ENCODE assay signal across 30 cellular contexts in the genomic region with DNA sequence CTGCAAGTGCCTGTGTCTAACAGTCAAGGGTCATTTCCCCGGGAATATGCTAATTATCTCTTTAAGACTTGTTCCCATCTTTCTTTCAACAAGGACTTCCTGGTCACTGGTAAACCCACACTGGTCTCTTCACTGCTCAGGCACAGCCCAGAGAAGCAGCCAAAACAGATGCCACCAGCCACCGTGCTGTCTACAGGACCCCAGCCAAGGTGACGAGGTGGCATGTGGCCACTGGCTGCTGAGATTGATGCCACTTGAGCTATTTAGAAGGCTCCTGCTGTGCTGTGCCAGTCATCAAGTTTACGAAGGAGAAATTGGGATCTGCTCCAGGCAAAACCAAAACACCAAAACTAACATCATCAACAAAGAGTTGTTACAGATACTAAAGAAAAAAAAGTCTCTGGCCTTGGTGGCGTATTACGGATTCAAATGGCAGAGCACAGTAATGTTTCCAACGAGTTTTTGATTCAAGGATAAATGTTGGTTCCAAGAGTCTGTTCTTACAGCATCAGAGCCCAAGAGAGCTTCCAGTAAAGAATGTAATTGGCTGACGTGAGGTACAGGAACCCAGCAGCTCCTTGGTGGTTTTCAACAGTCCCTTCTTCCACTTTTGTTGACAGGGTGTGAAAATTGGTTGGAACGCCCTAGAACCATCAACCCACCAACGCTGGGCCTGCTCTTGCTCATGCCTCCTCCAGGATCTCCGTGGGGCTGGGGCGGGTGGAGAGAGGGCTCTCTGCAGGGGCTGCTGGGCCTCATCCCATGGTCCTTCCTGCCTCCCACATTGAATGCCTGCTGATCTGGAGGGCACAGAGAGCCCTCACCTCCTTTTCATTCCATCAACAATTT.
DNase-seq lines count a peak whose midpoint lies in the region; ATAC-seq and TF ChIP-seq lines count a peak whose summit lies in the region.
"Had no signal": no experiment of that assay in that cellular context is flagged by ENCODE, and none has a peak within 500 bp of the region (broad histone marks: within the 10 kb centered on the region; RNA-seq: fewer than 3 reads in every experiment).

No MANE protein-coding gene starts in this region.

- H3K9me3 ChIP-seq in left ventricle myocardium inferior (replicated peaks) (no peaks in the 10 kb centered on the region), gastrocnemius medialis (no peaks in the 10 kb centered on the region)
- H3K9me3 ChIP-seq: A549, ascending aorta, esophagus squamous epithelium, HAP-1, SK-N-SH, thyroid gland, vagina had no signal

- no peak overlapping the region for H3K27ac Mint-ChIP-seq in activated T-helper 1 cell treated with anti-CD3 and anti-CD28 coated beads, Interleukin-12 subunit alpha, Interleukin-12 subunit beta, Interleukin-2, Interleukin-4 antibody, amounts not matched to agents 30 ng/mL and 10 ng/mL and 1 ng/mL, durations not matched to agents 14 hours and 24 hours and 36 hours
- H3K27ac Mint-ChIP-seq: activated CD8-positive, alpha-beta T cell treated with anti-CD3 and anti-CD28 coated beads for 36 hours; activated naive CD8-positive, alpha-beta T cell; activated T-helper 2 cell treated with anti-CD3 and anti-CD28 coated beads, Interferon-gamma antibody, Interleukin-2, Interleukin-4, amounts not matched to agents 10 μg/mL and 5 μg/mL and 100 μg/mL, durations not matched to agents 14 hours and 24 hours and 36 hours; B cell; progenitor cell of endocrine pancreas; T-helper 1 cell treated with Interleukin-12 subunit alpha and Interleukin-12 subunit beta and Interleukin-4 antibody, amounts not matched to agents 30 μg/mL and 1 μg/mL, for 36 hours had no signal

- peak; percentile 67 to 75 for ATAC-seq in gastrocnemius medialis
- no peak for ATAC-seq in GM18858 (IDR thresholded peaks at IDR 0.05; ENCODE audit: unreplicated experiment)
- ATAC-seq: A549; activated CD4-positive, CD25-positive, alpha-beta regulatory T cell treated with anti-CD3 and anti-CD28 coated beads, Interleukin-2, amount 50 U/mL, for 24 hours; activated CD8-positive, alpha-beta T cell treated with anti-CD3 and anti-CD28 coated beads for 36 hours; K562; stimulated activated naive CD8-positive, alpha-beta T cell treated with anti-CD3 and anti-CD28 coated beads, Interleukin-15, Interleukin-2, amounts not matched to agents 100 U/mL and 50 U/mL, for 24 hours had no signal

- H3K36me3 ChIP-seq in left ventricle myocardium inferior (no peaks in the 10 kb centered on the region), gastrocnemius medialis (no peaks in the 10 kb centered on the region)
- H3K36me3 ChIP-seq: ascending aorta, esophagus squamous epithelium, HAP-1, thyroid gland, vagina had no signal

- in situ Hi-C loops in gastrocnemius medialis (cut with MboI; ENCODE audit: low sequenced_read_pairs in 4 of 4), result no loop called here

- no peak for TF ChIP-seq POLR2A in gastrocnemius medialis (IDR thresholded peaks at IDR 0.05)

- H3K4me1 ChIP-seq in left ventricle myocardium inferior, result peaks cover 21% of the 10 kb centered on the region
- peaks cover 10 to 15% of the 10 kb centered on the region in 2 donors for H3K4me1 ChIP-seq in gastrocnemius medialis
- H3K4me1 ChIP-seq: ascending aorta, esophagus squamous epithelium, vagina had no signal

- H3K4me3 Mint-ChIP-seq in activated T-helper 1 cell treated with anti-CD3 and anti-CD28 coated beads, Interleukin-12 subunit alpha, Interleukin-12 subunit beta, Interleukin-2, Interleukin-4 antibody, amounts not matched to agents 30 ng/mL and 10 ng/mL and 1 ng/mL, durations not matched to agents 14 hours and 24 hours and 36 hours, result no peak overlapping the region
- H3K4me3 Mint-ChIP-seq: activated CD8-positive, alpha-beta T cell treated with anti-CD3 and anti-CD28 coated beads for 36 hours; activated naive CD8-positive, alpha-beta T cell; B cell; T-helper 1 cell treated with Interleukin-12 subunit alpha and Interleukin-12 subunit beta and Interleukin-4 antibody, amounts not matched to agents 30 μg/mL and 1 μg/mL, for 36 hours had no signal

- H3K27ac ChIP-seq in left ventricle myocardium inferior (replicated peaks) (peak overlapping the region; percentile 49), gastrocnemius medialis (peak overlapping the region; percentile 54 to 66 (median 58))
- H3K27ac ChIP-seq: ascending aorta, esophagus squamous epithelium, hepatocyte, thyroid gland, vagina had no signal

- intact Hi-C loops in left ventricle myocardium inferior (cut with micrococcal nuclease) (no loop called here), gastrocnemius medialis (cut with DNase I; ENCODE audit: low total_unique reads) (no loop called here)
- intact Hi-C loops in activated T-helper 1 cell treated with anti-CD3 and anti-CD28 coated beads, Interleukin-12 subunit alpha, Interleukin-12 subunit beta, Interleukin-2, Interleukin-4 antibody, amounts not matched to agents 30 ng/mL and 10 ng/mL and 1 ng/mL, durations not matched to agents 14 hours and 24 hours and 36 hours (cut with micrococcal nuclease), result no loop called here

- H3K36me3 Mint-ChIP-seq in activated T-helper 1 cell treated with anti-CD3 and anti-CD28 coated beads, Interleukin-12 subunit alpha, Interleukin-12 subunit beta, Interleukin-2, Interleukin-4 antibody, amounts not matched to agents 30 ng/mL and 10 ng/mL and 1 ng/mL, durations not matched to agents 14 hours and 24 hours and 36 hours (ENCODE audit: low read depth), result no peaks in the 10 kb centered on the region
- H3K36me3 Mint-ChIP-seq: activated naive CD8-positive, alpha-beta T cell had no signal

- peaks cover 3% of the 10 kb centered on the region for H3K9me3 Mint-ChIP-seq in activated T-helper 1 cell treated with anti-CD3 and anti-CD28 coated beads, Interleukin-12 subunit alpha, Interleukin-12 subunit beta, Interleukin-2, Interleukin-4 antibody, amounts not matched to agents 30 ng/mL and 10 ng/mL and 1 ng/mL, durations not matched to agents 14 hours and 24 hours and 36 hours
- H3K9me3 Mint-ChIP-seq: activated CD8-positive, alpha-beta T cell treated with anti-CD3 and anti-CD28 coated beads for 36 hours; activated T-helper 2 cell treated with anti-CD3 and anti-CD28 coated beads, Interferon-gamma antibody, Interleukin-2, Interleukin-4, amounts not matched to agents 10 μg/mL and 5 μg/mL and 100 μg/mL, durations not matched to agents 14 hours and 24 hours and 36 hours; T-helper 1 cell treated with Interleukin-12 subunit alpha and Interleukin-12 subunit beta and Interleukin-4 antibody, amounts not matched to agents 30 μg/mL and 1 μg/mL, for 36 hours had no signal

- H3K4me3 ChIP-seq in left ventricle myocardium inferior (no peak overlapping the region), gastrocnemius medialis (no peak overlapping the region)
- H3K4me3 ChIP-seq: A549, ascending aorta, esophagus squamous epithelium, HAP-1, hepatocyte, K562, thyroid gland, vagina had no signal

- H3K27me3 Mint-ChIP-seq in activated T-helper 1 cell treated with anti-CD3 and anti-CD28 coated beads, Interleukin-12 subunit alpha, Interleukin-12 subunit beta, Interleukin-2, Interleukin-4 antibody, amounts not matched to agents 30 ng/mL and 10 ng/mL and 1 ng/mL, durations not matched to agents 14 hours and 24 hours and 36 hours (ENCODE audit: insufficient read depth), result peaks cover 6% of the 10 kb centered on the region
- H3K27me3 Mint-ChIP-seq: activated naive CD8-positive, alpha-beta T cell; progenitor cell of endocrine pancreas had no signal

- TF ChIP-seq CTCF in left ventricle myocardium inferior (IDR thresholded peaks at IDR 0.05; ENCODE audit: borderline replicate concordance), result no peak
- TF ChIP-seq CTCF in gastrocnemius medialis (IDR thresholded peaks at IDR 0.05 in 4 of 5, conservative IDR thresholded peaks at IDR 0.05 in 1 of 5), result no peak

- H3K27me3 ChIP-seq in left ventricle myocardium inferior (ENCODE audit: low read depth) (no peaks in the 10 kb centered on the region), gastrocnemius medialis (no peaks in the 10 kb centered on the region)
- H3K27me3 ChIP-seq: ascending aorta, hepatocyte, thyroid gland, vagina had no signal

- DNase-seq in NCI-H446 treated with DMSO at 0.1 percent for 48 hours (lab: John Stamatoyannopoulos, UW), result peak; percentile 4
- no peak for DNase-seq in NCI-H446 (lab: John Stamatoyannopoulos, UW)
- DNase-seq in NCI-H187 treated with DMSO at 0.1 percent for 48 hours (lab: John Stamatoyannopoulos, UW), result peak; percentile 3
- peak; percentile 60 for DNase-seq in left ventricle myocardium inferior
- peak in 1 of 2 donors; percentile 63 for DNase-seq in gastrocnemius medialis
- DNase-seq in anterior cingulate cortex (lab: John Stamatoyannopoulos, UW), result no peak
- no peak for DNase-seq in activated T-helper 1 cell treated with anti-CD3 and anti-CD28 coated beads, Interleukin-12 subunit alpha, Interleukin-12 subunit beta, Interleukin-2, Interleukin-4 antibody, amounts not matched to agents 30 ng/mL and 10 ng/mL and 1 ng/mL, durations not matched to agents 14 hours and 24 hours and 36 hours (ENCODE audit: low spot score)
- DNase-seq: activated CD8-positive, alpha-beta T cell treated with anti-CD3 and anti-CD28 coated beads for 36 hours; central memory CD4-positive, alpha-beta T cell; dermis blood vessel endothelial cell; esophagus squamous epithelium; foreskin melanocyte; NCI-H1105; NCI-H2081 treated with DMSO at 0.1 percent for 48 hours; SK-N-SH; stimulated activated naive CD8-positive, alpha-beta T cell treated with anti-CD3 and anti-CD28 coated beads, Interleukin-15, Interleukin-2, amounts not matched to agents 100 U/mL and 50 U/mL, for 24 hours had no signal

- peaks cover 1% of the 10 kb centered on the region for H3K4me1 Mint-ChIP-seq in activated T-helper 1 cell treated with anti-CD3 and anti-CD28 coated beads, Interleukin-12 subunit alpha, Interleukin-12 subunit beta, Interleukin-2, Interleukin-4 antibody, amounts not matched to agents 30 ng/mL and 10 ng/mL and 1 ng/mL, durations not matched to agents 14 hours and 24 hours and 36 hours (ENCODE audit: low read depth)

Comparison
In these comparisons a context has a peak if more than half of its experiments do, and no peak if none do; other contexts are left out.
1. DNase-seq: peak in NCI-H446 treated with DMSO at 0.1 percent for 48 hours (single experiment), NCI-H187 treated with DMSO at 0.1 percent for 48 hours (single experiment) and left ventricle myocardium inferior (single experiment); none in NCI-H446 (0 of 2), anterior cingulate cortex (0 of 58) and activated T-helper 1 cell treated with anti-CD3 and anti-CD28 coated beads, Interleukin-12 subunit alpha, Interleukin-12 subunit beta, Interleukin-2, Interleukin-4 antibody, amounts not matched to agents 30 ng/mL and 10 ng/mL and 1 ng/mL, durations not matched to agents 14 hours and 24 hours and 36 hours (single experiment).